1 cellular context compared by ENCODE assay signal in the genomic region with DNA sequence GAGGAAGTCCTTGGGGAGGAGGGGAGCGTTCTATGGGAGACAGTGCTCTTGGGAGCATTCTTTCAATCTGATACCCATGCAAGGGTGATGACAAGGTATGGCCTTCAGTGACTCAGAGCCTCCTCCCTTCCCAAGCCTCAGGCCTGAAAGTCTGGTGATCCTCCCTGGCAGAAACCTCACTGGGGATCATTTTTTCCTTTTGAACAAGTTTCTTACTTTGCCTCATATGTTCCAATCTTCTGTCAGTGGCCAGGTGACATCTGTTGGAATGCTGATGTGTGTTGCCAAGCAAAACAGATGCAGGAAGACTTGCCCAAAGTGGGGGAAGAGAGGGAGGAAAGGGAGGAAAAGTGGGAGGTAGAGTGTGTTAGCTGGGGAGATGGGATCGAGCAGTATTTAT.
TF ChIP-seq lines count a peak whose summit lies in the region.

No MANE protein-coding gene starts in this region.

TF ChIP-seq in K562, 482 proteins besides CTCF, POLR2A, EP300 and RAD21 (continued from another document and continues in another):
- TF ChIP-seq ATF3 (IDR thresholded peaks at IDR 0.05) (peak; percentile 46; the same call in 1 of the 2 replicates), ATF3 (CRISPR knock-in tag; conservative IDR thresholded peaks at IDR 0.05) (no peak), TBP (optimal IDR thresholded peaks at IDR 0.05; ENCODE audit: low read depth, low read length) (no peak), FOXA1 (IDR thresholded peaks at IDR 0.05; ENCODE audit: borderline replicate concordance) (no peak), OTX1 (CRISPR knock-in tag; IDR thresholded peaks at IDR 0.05) (no peak), LARP7 (IDR thresholded peaks at IDR 0.05) (no peak), GABPB1 (CRISPR knock-in tag; IDR thresholded peaks at IDR 0.05) (no peak), TAF1 (IDR thresholded peaks at IDR 0.05; ENCODE audit: control insufficient read depth, extremely low read depth, insufficient read depth, low read length, severe bottlenecking) (no peak), ZC3H4 (CRISPR knock-in tag; IDR thresholded peaks at IDR 0.05; ENCODE audit: borderline replicate concordance) (no peak), CEBPB (tag; IDR thresholded peaks at IDR 0.05) (no peak), CREBBP (IDR thresholded peaks at IDR 0.05; ENCODE audit: low read depth, low read length) (no peak), NFE2L1 (tag; IDR thresholded peaks at IDR 0.05; ENCODE audit: borderline replicate concordance, low read depth) (no peak), EP400 (IDR thresholded peaks at IDR 0.05) (no peak), ZKSCAN1 (IDR thresholded peaks at IDR 0.05; ENCODE audit: low read depth, low read length) (no peak), JUND (IDR thresholded peaks at IDR 0.05; ENCODE audit: borderline replicate concordance, low read depth, low read length) (peak; percentile 66), JUND (tag; IDR thresholded peaks at IDR 0.05; ENCODE audit: borderline replicate concordance, low read depth, low read length) (peak; percentile 47; the same call in 1 of the 3 replicates), PHF20 (IDR thresholded peaks at IDR 0.05; ENCODE audit: partially characterized antibody) (no peak), SIN3A (IDR thresholded peaks at IDR 0.05; ENCODE audit: borderline replicate concordance in 2 of 2, control insufficient read depth in 1 of 2, low read depth in 2 of 2, low read length in 2 of 2) (no peak), MGA (IDR thresholded peaks at IDR 0.05) (no peak), CREB1 (IDR thresholded peaks at IDR 0.05) (no peak), CREB1 (CRISPR knock-in tag; IDR thresholded peaks at IDR 0.05) (no peak), RBM25 (IDR thresholded peaks at IDR 0.05; ENCODE audit: low read depth, low read length, severe bottlenecking) (no peak), HDAC6 (IDR thresholded peaks at IDR 0.05; ENCODE audit: low read depth, low read length) (no peak)
- TF ChIP-seq, protein P1, sequence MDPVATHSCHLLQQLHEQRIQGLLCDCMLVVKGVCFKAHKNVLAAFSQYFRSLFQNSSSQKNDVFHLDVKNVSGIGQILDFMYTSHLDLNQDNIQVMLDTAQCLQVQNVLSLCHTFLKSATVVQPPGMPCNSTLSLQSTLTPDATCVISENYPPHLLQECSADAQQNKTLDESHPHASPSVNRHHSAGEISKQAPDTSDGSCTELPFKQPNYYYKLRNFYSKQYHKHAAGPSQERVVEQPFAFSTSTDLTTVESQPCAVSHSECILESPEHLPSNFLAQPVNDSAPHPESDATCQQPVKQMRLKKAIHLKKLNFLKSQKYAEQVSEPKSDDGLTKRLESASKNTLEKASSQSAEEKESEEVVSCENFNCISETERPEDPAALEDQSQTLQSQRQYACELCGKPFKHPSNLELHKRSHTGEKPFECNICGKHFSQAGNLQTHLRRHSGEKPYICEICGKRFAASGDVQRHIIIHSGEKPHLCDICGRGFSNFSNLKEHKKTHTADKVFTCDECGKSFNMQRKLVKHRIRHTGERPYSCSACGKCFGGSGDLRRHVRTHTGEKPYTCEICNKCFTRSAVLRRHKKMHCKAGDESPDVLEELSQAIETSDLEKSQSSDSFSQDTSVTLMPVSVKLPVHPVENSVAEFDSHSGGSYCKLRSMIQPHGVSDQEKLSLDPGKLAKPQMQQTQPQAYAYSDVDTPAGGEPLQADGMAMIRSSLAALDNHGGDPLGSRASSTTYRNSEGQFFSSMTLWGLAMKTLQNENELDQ (CRISPR knock-in tag; IDR thresholded peaks at IDR 0.05; ENCODE audit: borderline replicate concordance), result no peak
- TF ChIP-seq, protein P2, sequence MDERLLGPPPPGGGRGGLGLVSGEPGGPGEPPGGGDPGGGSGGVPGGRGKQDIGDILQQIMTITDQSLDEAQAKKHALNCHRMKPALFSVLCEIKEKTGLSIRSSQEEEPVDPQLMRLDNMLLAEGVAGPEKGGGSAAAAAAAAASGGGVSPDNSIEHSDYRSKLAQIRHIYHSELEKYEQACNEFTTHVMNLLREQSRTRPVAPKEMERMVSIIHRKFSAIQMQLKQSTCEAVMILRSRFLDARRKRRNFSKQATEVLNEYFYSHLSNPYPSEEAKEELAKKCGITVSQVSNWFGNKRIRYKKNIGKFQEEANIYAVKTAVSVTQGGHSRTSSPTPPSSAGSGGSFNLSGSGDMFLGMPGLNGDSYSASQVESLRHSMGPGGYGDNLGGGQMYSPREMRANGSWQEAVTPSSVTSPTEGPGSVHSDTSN (CRISPR knock-in tag; IDR thresholded peaks at IDR 0.05; ENCODE audit: low read depth), result no peak
- TF ChIP-seq, protein P2 (tag; conservative IDR thresholded peaks at IDR 0.05; ENCODE audit: low read depth), result peak; percentile 38; the same call in 1 of the 2 replicates
- TF ChIP-seq, protein P3, sequence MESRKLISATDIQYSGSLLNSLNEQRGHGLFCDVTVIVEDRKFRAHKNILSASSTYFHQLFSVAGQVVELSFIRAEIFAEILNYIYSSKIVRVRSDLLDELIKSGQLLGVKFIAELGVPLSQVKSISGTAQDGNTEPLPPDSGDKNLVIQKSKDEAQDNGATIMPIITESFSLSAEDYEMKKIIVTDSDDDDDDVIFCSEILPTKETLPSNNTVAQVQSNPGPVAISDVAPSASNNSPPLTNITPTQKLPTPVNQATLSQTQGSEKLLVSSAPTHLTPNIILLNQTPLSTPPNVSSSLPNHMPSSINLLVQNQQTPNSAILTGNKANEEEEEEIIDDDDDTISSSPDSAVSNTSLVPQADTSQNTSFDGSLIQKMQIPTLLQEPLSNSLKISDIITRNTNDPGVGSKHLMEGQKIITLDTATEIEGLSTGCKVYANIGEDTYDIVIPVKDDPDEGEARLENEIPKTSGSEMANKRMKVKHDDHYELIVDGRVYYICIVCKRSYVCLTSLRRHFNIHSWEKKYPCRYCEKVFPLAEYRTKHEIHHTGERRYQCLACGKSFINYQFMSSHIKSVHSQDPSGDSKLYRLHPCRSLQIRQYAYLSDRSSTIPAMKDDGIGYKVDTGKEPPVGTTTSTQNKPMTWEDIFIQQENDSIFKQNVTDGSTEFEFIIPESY (CRISPR knock-in tag; IDR thresholded peaks at IDR 0.05), result no peak
- TF ChIP-seq, protein P4, sequence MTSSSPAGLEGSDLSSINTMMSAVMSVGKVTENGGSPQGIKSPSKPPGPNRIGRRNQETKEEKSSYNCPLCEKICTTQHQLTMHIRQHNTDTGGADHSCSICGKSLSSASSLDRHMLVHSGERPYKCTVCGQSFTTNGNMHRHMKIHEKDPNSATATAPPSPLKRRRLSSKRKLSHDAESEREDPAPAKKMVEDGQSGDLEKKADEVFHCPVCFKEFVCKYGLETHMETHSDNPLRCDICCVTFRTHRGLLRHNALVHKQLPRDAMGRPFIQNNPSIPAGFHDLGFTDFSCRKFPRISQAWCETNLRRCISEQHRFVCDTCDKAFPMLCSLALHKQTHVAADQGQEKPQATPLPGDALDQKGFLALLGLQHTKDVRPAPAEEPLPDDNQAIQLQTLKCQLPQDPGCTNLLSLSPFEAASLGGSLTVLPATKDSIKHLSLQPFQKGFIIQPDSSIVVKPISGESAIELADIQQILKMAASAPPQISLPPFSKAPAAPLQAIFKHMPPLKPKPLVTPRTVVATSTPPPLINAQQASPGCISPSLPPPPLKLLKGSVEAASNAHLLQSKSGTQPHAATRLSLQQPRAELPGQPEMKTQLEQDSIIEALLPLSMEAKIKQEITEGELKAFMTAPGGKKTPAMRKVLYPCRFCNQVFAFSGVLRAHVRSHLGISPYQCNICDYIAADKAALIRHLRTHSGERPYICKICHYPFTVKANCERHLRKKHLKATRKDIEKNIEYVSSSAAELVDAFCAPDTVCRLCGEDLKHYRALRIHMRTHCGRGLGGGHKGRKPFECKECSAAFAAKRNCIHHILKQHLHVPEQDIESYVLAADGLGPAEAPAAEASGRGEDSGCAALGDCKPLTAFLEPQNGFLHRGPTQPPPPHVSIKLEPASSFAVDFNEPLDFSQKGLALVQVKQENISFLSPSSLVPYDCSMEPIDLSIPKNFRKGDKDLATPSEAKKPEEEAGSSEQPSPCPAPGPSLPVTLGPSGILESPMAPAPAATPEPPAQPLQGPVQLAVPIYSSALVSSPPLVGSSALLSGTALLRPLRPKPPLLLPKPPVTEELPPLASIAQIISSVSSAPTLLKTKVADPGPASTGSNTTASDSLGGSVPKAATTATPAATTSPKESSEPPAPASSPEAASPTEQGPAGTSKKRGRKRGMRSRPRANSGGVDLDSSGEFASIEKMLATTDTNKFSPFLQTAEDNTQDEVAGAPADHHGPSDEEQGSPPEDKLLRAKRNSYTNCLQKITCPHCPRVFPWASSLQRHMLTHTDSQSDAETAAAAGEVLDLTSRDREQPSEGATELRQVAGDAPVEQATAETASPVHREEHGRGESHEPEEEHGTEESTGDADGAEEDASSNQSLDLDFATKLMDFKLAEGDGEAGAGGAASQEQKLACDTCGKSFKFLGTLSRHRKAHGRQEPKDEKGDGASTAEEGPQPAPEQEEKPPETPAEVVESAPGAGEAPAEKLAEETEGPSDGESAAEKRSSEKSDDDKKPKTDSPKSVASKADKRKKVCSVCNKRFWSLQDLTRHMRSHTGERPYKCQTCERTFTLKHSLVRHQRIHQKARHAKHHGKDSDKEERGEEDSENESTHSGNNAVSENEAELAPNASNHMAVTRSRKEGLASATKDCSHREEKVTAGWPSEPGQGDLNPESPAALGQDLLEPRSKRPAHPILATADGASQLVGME (CRISPR knock-in tag; IDR thresholded peaks at IDR 0.05), result no peak
